In the genomic region with DNA sequence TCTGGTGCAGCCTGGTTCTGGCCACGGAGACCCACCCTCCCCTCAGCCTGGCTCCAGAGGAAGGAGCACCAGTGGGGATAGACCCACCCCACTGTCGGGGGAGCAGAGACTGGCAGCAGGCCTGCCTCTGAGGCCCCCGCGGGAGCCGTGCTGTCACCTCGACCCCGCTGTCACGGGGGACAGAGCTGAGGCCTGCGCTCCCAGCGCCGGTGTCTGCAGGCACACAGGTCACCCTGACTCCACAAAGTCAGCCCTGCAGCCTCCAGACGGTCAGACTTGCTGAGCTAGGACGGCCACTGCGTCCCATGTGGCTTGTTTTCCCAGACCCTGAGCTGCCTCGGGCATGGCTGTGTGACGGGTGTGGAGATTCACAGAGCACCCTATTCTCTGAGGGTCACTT, we compare ENCODE assay signal across 24 cellular contexts. TPM values are rescaled to one million over a fixed set of nuclear protein-coding genes. Genes with fewer than 3 reads are reported as not detected.
"Had no signal": no experiment of that assay in that cellular context is flagged by ENCODE, and none has a peak within 500 bp of the region (broad histone marks: within the 10 kb centered on the region; RNA-seq: fewer than 3 reads in every experiment).

No MANE protein-coding gene starts in this region.

- H3K27ac ChIP-seq: coronary artery, epithelial cell of prostate, parathyroid adenoma, sigmoid colon, upper lobe of left lung, WERI-Rb-1 had no signal

- H3K4me1 ChIP-seq: parathyroid adenoma had no signal

- H3K4me2 ChIP-seq: smooth muscle cell had no signal

- FAIRE-seq: astrocyte, kidney had no signal

- H3K79me2 ChIP-seq: parathyroid adenoma had no signal

- H3K9me3 ChIP-seq: sigmoid colon, upper lobe of left lung had no signal

- ATAC-seq: activated naive CD4-positive, alpha-beta T cell treated with anti-CD3 and anti-CD28 coated beads, Interleukin-2, amount 50 U/mL, for 72 hours; activated T-helper 17 cell treated with anti-CD3 and anti-CD28 coated beads, Interleukin-2, amount 50 U/mL, for 72 hours; left lobe of liver; SK-N-SH treated with all-trans-retinoic acid at 6 μM for 48 hours; T-cell had no signal

- H3K27me3 ChIP-seq: sigmoid colon, upper lobe of left lung had no signal

- H3K36me3 ChIP-seq: sigmoid colon, upper lobe of left lung, WERI-Rb-1 had no signal

- DNase-seq: activated CD4-positive, CD25-positive, alpha-beta regulatory T cell treated with anti-CD3 and anti-CD28 coated beads, Interleukin-2, amount 50 U/mL, for 72 hours; activated T-cell treated with anti-CD3 and anti-CD28 coated beads, Interleukin-2, amount 50 U/mL, for 1 hour; endodermal cell; foreskin fibroblast; kidney; nephron progenitor cell; nucleus accumbens; sigmoid colon; stimulated activated CD4-positive, alpha-beta T cell treated with anti-CD3 and anti-CD28 coated beads, Interleukin-15, amount 100 ng/mL, for 24 hours; stimulated activated CD8-positive, alpha-beta memory T cell treated with anti-CD3 and anti-CD28 coated beads, Interleukin-4, amount 100 ng/mL, for 48 hours; stimulated activated naive CD4-positive, alpha-beta T cell; T-cell; upper lobe of left lung; WERI-Rb-1 had no signal

- H3K9ac ChIP-seq: parathyroid adenoma had no signal

- H3K4me3 ChIP-seq: coronary artery, sigmoid colon, smooth muscle cell, upper lobe of left lung had no signal

- H2AFZ ChIP-seq: parathyroid adenoma had no signal

RNA-seq across cellular contexts. Expression of a gene that starts 32.3 kb away (rescaled TPM):
- total RNA-seq: myocyte had no signal
